In the genomic region with DNA sequence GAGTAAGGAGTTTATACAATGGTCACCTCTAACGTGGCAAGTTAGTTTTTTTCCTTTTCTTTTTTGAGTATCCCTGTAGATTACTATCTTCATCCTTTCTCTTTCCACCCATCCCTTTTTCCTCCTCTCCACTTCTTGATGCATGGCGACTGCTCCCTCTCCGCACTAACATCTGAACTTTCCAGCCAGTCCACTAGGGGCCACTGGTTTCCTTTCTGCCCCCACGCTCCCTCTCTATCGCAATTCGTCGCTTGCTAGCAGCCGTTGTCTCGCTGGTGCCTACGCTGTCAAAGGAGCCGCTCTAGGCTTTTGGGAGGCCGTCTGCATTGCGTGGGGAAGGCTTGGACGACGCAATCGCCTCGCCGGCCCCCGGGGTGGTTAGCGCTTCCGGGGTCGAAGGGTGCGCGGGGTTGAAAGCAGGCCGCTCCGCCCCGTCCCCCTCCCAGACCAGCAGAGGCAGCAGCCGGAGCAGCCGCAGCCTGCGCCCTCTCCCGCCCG, we compare ENCODE assay signal across 8 cellular contexts. TPM values are rescaled to one million over a fixed set of nuclear protein-coding genes. Genes with fewer than 3 reads are reported as not detected.
DNase-seq lines count a peak whose midpoint lies in the region; FAIRE-seq and TF ChIP-seq lines count a peak whose summit lies in the region.

A gene (plus strand): TSS at position 442 of the 498 bp plus-strand sequence. CDS start 2,699 bp downstream, outside the sequence.

- H3K36me3 Mint-ChIP-seq in H9 (ENCODE audit: insufficient read depth in 1 of 3, low read depth in 3 of 3): peaks cover 43 to 53% (median 52%) of the 10 kb centered on the region in 3 experiments
- H3K36me3 Mint-ChIP-seq in neural progenitor cell: peaks cover 32% of the 10 kb centered on the region

- peak within 1 kb of the TSS; percentile 98 for H3K18ac ChIP-seq in H9 (ENCODE audit: insufficient read length, low read depth, low read length)

- FAIRE-seq in G401.6 (lab: Jason Lieb, UNC): peak; percentile 98

- no peak within 1 kb of the TSS for H4K8ac ChIP-seq in H9 (replicated peaks; ENCODE audit: insufficient read length, low read depth, low read length)

- H3K27me3 ChIP-seq in H9 (ENCODE audit: insufficient read depth, low read length) (no peaks in the 10 kb centered on the region), MG63 (no peaks in the 10 kb centered on the region), neural progenitor cell (no peaks in the 10 kb centered on the region), subcutaneous abdominal adipose tissue (ENCODE audit: control insufficient read depth in 5 of 5, insufficient read depth in 4 of 5, low read length in 5 of 5) (no peaks in the 10 kb centered on the region)

- H2BK15ac ChIP-seq in H9 (ENCODE audit: low read depth, low read length): no peak within 1 kb of the TSS

- H3K4me2 ChIP-seq in H9 (ENCODE audit: insufficient read depth, insufficient read length, low read length) (peak within 1 kb of the TSS; percentile 49), neural progenitor cell (peak within 1 kb of the TSS; percentile 98)

- H2BK12ac ChIP-seq in H9 (ENCODE audit: insufficient read length, low read depth, low read length): no peak within 1 kb of the TSS

- H3K4me3 Mint-ChIP-seq in H9 (peak within 1 kb of the TSS; percentile 97), neural progenitor cell (peak within 1 kb of the TSS; percentile 98)

- H3K27ac ChIP-seq in H9 (ENCODE audit: insufficient read length, low read depth, low read length) (peak within 1 kb of the TSS; percentile 24), neural progenitor cell (peak within 1 kb of the TSS; percentile 99), subcutaneous abdominal adipose tissue (ENCODE audit: low read depth, low read length) (peak within 1 kb of the TSS; percentile 90)

- H3K9me3 ChIP-seq in H9 (ENCODE audit: control insufficient read depth, low read depth, low read length) (no peaks in the 10 kb centered on the region), MG63 (no peaks in the 10 kb centered on the region), neural progenitor cell (ENCODE audit: low read depth) (no peaks in the 10 kb centered on the region), subcutaneous abdominal adipose tissue (ENCODE audit: control insufficient read depth in 5 of 5, low read length in 5 of 5) (no peaks in the 10 kb centered on the region)

- no peak within 1 kb of the TSS for H2AK5ac ChIP-seq in H9 (ENCODE audit: insufficient read length, low read length)

- peaks cover 19 to 33% of the 10 kb centered on the region in 2 experiments for H3K4me1 Mint-ChIP-seq in H9
- peaks cover 26% of the 10 kb centered on the region for H3K4me1 Mint-ChIP-seq in neural progenitor cell

- H3F3A ChIP-seq in neural progenitor cell (ENCODE audit: low read depth): peaks cover 58% of the 10 kb centered on the region

- peak within 1 kb of the TSS; percentile 98 for H3K4me3 ChIP-seq in MG63
- peak within 1 kb of the TSS; percentile 97 for H3K4me3 ChIP-seq in fibroblast of villous mesenchyme (ENCODE audit: low read depth, low read length)
- H3K4me3 ChIP-seq in neural progenitor cell: peak within 1 kb of the TSS; percentile 86
- H3K4me3 ChIP-seq in subcutaneous abdominal adipose tissue (ENCODE audit: low read depth in 1 of 5, low read length in 5 of 5): peak within 1 kb of the TSS; percentile 84 to 92 (median 88)

- H3K79me2 ChIP-seq in H9 (ENCODE audit: insufficient read depth, low read length): peaks cover 23% of the 10 kb centered on the region
- peaks cover 46% of the 10 kb centered on the region for H3K79me2 ChIP-seq in neural progenitor cell (ENCODE audit: low read depth)

- DNase-seq in H9: peak; percentile 100
- peak; percentile 99 for DNase-seq in MG63
- DNase-seq in SIG-M5 (lab: John Stamatoyannopoulos, UW): peak; percentile 94
- peak; percentile 98 for DNase-seq in activated gamma-delta T cell treated with Interleukin-2 at 50 U/mL for 16 hours
- peak; percentile 100 for DNase-seq in fibroblast of villous mesenchyme (ENCODE audit: low read depth)
- DNase-seq in neural progenitor cell (ENCODE audit: low spot score): peak; percentile 100

- H2AFZ ChIP-seq in H9 (ENCODE audit: low read length): no peak within 1 kb of the TSS
- H2AFZ ChIP-seq in neural progenitor cell (replicated peaks): peak within 1 kb of the TSS; percentile 45

- H3K14ac ChIP-seq in H9 (ENCODE audit: insufficient read depth, low read length): peak within 1 kb of the TSS; percentile 95

- H4K20me1 ChIP-seq in H9 (ENCODE audit: control insufficient read depth, insufficient read depth, insufficient read length) (no peaks in the 10 kb centered on the region), neural progenitor cell (ENCODE audit: low read depth) (peaks cover 42% of the 10 kb centered on the region)

- H3K4ac ChIP-seq in H9 (ENCODE audit: low read depth, low read length): no peak within 1 kb of the TSS; the same call in 1 of the 2 replicates

- peak within 1 kb of the TSS; percentile 1 for H2BK5ac ChIP-seq in H9 (ENCODE audit: insufficient read length, low read length)

- H3T11ph ChIP-seq in H9 (ENCODE audit: low read length): no peak within 1 kb of the TSS

- H3K23ac ChIP-seq in H9 (ENCODE audit: insufficient read length, low read depth, low read length): no peak within 1 kb of the TSS

- H3K36me3 ChIP-seq in MG63 (peaks cover 51% of the 10 kb centered on the region), neural progenitor cell (peaks cover 23% of the 10 kb centered on the region), subcutaneous abdominal adipose tissue (ENCODE audit: control insufficient read depth in 5 of 5, insufficient read depth in 5 of 5, low read length in 5 of 5) (peaks cover 21 to 36% (median 31%) of the 10 kb centered on the region in 5 donors)

- TF ChIP-seq CTCF in H9 (conservative IDR thresholded peaks at IDR 0.05) (peak; percentile 86), fibroblast of villous mesenchyme (IDR thresholded peaks at IDR 0.05; ENCODE audit: insufficient read depth, low read depth, low read length) (peak; percentile 94), neural progenitor cell (IDR thresholded peaks at IDR 0.05) (peak; percentile 91)

- no peak within 1 kb of the TSS for H4K91ac ChIP-seq in H9 (ENCODE audit: insufficient read length, low read depth, low read length)

- peak within 1 kb of the TSS; percentile 7 for H4K5ac ChIP-seq in H9 (ENCODE audit: insufficient read length, low read depth, low read length)

- H3K27ac Mint-ChIP-seq in H9: peak within 1 kb of the TSS; percentile 100
- peak within 1 kb of the TSS; percentile 99 for H3K27ac Mint-ChIP-seq in neural progenitor cell

- no peaks in the 10 kb centered on the region; a peak in 1 of 5 replicates for H3K9me3 Mint-ChIP-seq in H9
- H3K9me3 Mint-ChIP-seq in neural progenitor cell: no peaks in the 10 kb centered on the region

- no peak within 1 kb of the TSS for H3K56ac ChIP-seq in H9 (ENCODE audit: insufficient read length, low read depth, low read length)

- H3K9ac ChIP-seq in H9 (ENCODE audit: extremely low read depth, insufficient read length, low read length) (peak within 1 kb of the TSS; percentile 100), neural progenitor cell (peak within 1 kb of the TSS; percentile 99), subcutaneous abdominal adipose tissue (ENCODE audit: low read length in 5 of 5) (peak within 1 kb of the TSS; percentile 90 to 98 (median 95))

- no peak within 1 kb of the TSS for H2BK20ac ChIP-seq in H9 (ENCODE audit: low read depth, low read length, poor library complexity, severe bottlenecking)

- no peaks in the 10 kb centered on the region for H3K4me1 ChIP-seq in H9 (ENCODE audit: insufficient read depth, low read length)
- peaks cover 29% of the 10 kb centered on the region for H3K4me1 ChIP-seq in neural progenitor cell
- peaks cover 10 to 25% (median 23%) of the 10 kb centered on the region in 5 donors for H3K4me1 ChIP-seq in subcutaneous abdominal adipose tissue (ENCODE audit: control insufficient read depth in 5 of 5, insufficient read depth in 5 of 5, low read length in 5 of 5)

- no peaks in the 10 kb centered on the region for H3K27me3 Mint-ChIP-seq in H9 (ENCODE audit: low read depth)
- H3K27me3 Mint-ChIP-seq in neural progenitor cell (ENCODE audit: insufficient read depth, low read depth): no peaks in the 10 kb centered on the region

- no peaks in the 10 kb centered on the region for H3K23me2 ChIP-seq in H9 (ENCODE audit: insufficient read length, low read depth, low read length, poor library complexity, severe bottlenecking)

- peak within 1 kb of the TSS; percentile 84 for H2BK120ac ChIP-seq in H9 (ENCODE audit: low read depth, low read length, poor library complexity, severe bottlenecking)

- peaks cover 3% of the 10 kb centered on the region for H3K79me1 ChIP-seq in H9 (ENCODE audit: insufficient read depth, low read depth, low read length, poor library complexity, severe bottlenecking)

- WGBS in H9 (ENCODE audit: extremely low coverage, insufficient read length, low lambda C conversion rate): no CpG with 5 or more reads among the region's 32 CpGs

RNA-seq across cellular contexts. Expression of the gene that starts here (rescaled TPM):
- total RNA-seq in H9 (2021): 1,184 and 1,207 TPM in 2 replicates
- total RNA-seq in MG63 (2014; rRNA removed; shearing (Covaris generic); ENCODE audit: low replicate concordance): 217 and 279 TPM in 2 replicates
- total RNA-seq in fibroblast of villous mesenchyme: 193 and 237 TPM in 2 replicates
- 403 and 435 TPM in 2 replicates for total RNA-seq in neural progenitor cell (ENCODE audit: low replicate concordance)

Comparison
In these comparisons a context has a peak if more than half of its experiments do, and no peak if none do; other contexts are left out.
1. Peak in every context shown above with its lines: DNase-seq, H3K4me3 ChIP-seq and H3K27ac ChIP-seq.
2. H3K27ac ChIP-seq: peak in every context shown above with its lines; median percentile 99 in neural progenitor cell; 90 in subcutaneous abdominal adipose tissue; 24 in H9.